21 cellular contexts compared by ENCODE assay signal in genomic region chr6:6784514-6785162, GRCh38.
"Had no signal": no experiment of that assay in that cellular context is flagged by ENCODE, and none has a peak within 500 bp of the region (broad histone marks: within the 10 kb centered on the region; RNA-seq: fewer than 3 reads in every experiment).

No MANE protein-coding gene starts in this region.

- DNase-seq: activated CD8-positive, alpha-beta memory T cell treated with anti-CD3 and anti-CD28 coated beads for 24 hours; activated CD8-positive, alpha-beta memory T cell treated with anti-CD3 and anti-CD28 coated beads, Interleukin-2, amount 50 U/mL, for 4 hours; activated T-cell treated with anti-CD3 and anti-CD28 coated beads, Interleukin-2, amount 50 U/mL, for 24 hours; effector CD8-positive, alpha-beta T cell; foreskin melanocyte; immature natural killer cell; left lung; mammary epithelial cell; naive thymus-derived CD8-positive, alpha-beta T cell; retina; stomach; T-helper 9 cell; trophoblast cell had no signal

- H3K4me1 ChIP-seq: ascending aorta had no signal

- H3K9me3 ChIP-seq: ascending aorta, left lung, stomach had no signal

- H3K9me3 Mint-ChIP-seq: activated naive CD4-positive, alpha-beta T cell treated with anti-CD3 and anti-CD28 coated beads, Interleukin-2, amount 50 U/mL, for 72 hours; activated T-cell treated with anti-CD3 and anti-CD28 coated beads, Interleukin-2, amount 50 U/mL, for 24 hours; activated T-helper 17 cell treated with anti-CD3 and anti-CD28 coated beads, Interleukin-2, amount 50 U/mL, for 72 hours; immature natural killer cell; naive thymus-derived CD8-positive, alpha-beta T cell; stimulated activated memory B cell treated with anti-CD40 and anti-IgM and Interleukin-4, amounts not matched to agents 10 μg/mL and 1 μg/mL and 100 μg/mL, for 72 hours had no signal

- H3K4me3 Mint-ChIP-seq: activated T-cell treated with anti-CD3 and anti-CD28 coated beads, Interleukin-2, amount 50 U/mL, for 24 hours; activated T-helper 17 cell treated with anti-CD3 and anti-CD28 coated beads, Interleukin-2, amount 50 U/mL, for 72 hours; immature natural killer cell; mesothelial cell of epicardium; naive thymus-derived CD8-positive, alpha-beta T cell; stimulated activated memory B cell treated with anti-CD40 and anti-IgM and Interleukin-4, amounts not matched to agents 10 μg/mL and 1 μg/mL and 100 μg/mL, for 72 hours had no signal

- H3K4me2 ChIP-seq: hepatocyte had no signal

- H3K36me3 Mint-ChIP-seq: activated naive CD4-positive, alpha-beta T cell treated with anti-CD3 and anti-CD28 coated beads, Interleukin-2, amount 50 U/mL, for 72 hours; immature natural killer cell; naive thymus-derived CD8-positive, alpha-beta T cell; stimulated activated memory B cell treated with anti-CD40 and anti-IgM and Interleukin-4, amounts not matched to agents 10 μg/mL and 1 μg/mL and 100 μg/mL, for 72 hours had no signal

- H2AFZ ChIP-seq: hepatocyte had no signal

- H3K4me1 Mint-ChIP-seq: activated T-helper 17 cell treated with anti-CD3 and anti-CD28 coated beads, Interleukin-2, amount 50 U/mL, for 72 hours; immature natural killer cell; stimulated activated memory B cell treated with anti-CD40 and anti-IgM and Interleukin-4, amounts not matched to agents 10 μg/mL and 1 μg/mL and 100 μg/mL, for 72 hours had no signal

- H3K27me3 ChIP-seq: ascending aorta, hepatocyte, left lung, stomach had no signal

- H3K27ac ChIP-seq: ascending aorta, hepatocyte, left lung, skin epidermis, stomach had no signal

- H3K27ac Mint-ChIP-seq: activated naive CD4-positive, alpha-beta T cell treated with anti-CD3 and anti-CD28 coated beads, Interleukin-2, amount 50 U/mL, for 72 hours; activated T-cell treated with anti-CD3 and anti-CD28 coated beads, Interleukin-2, amount 50 U/mL, for 24 hours; activated T-helper 17 cell treated with anti-CD3 and anti-CD28 coated beads, Interleukin-2, amount 50 U/mL, for 72 hours; immature natural killer cell; mesothelial cell of epicardium; progenitor cell of endocrine pancreas; stimulated activated memory B cell treated with anti-CD40 and anti-IgM and Interleukin-4, amounts not matched to agents 10 μg/mL and 1 μg/mL and 100 μg/mL, for 72 hours had no signal

- H3K36me3 ChIP-seq: ascending aorta, left lung, stomach had no signal

- ATAC-seq: activated naive CD4-positive, alpha-beta T cell treated with anti-CD3 and anti-CD28 coated beads, Interleukin-2, amount 50 U/mL, for 72 hours; activated T-helper 17 cell treated with anti-CD3 and anti-CD28 coated beads, Interleukin-2, amount 50 U/mL, for 72 hours; left lung; naive thymus-derived CD8-positive, alpha-beta T cell; stimulated activated memory B cell treated with anti-CD40 and anti-IgM and Interleukin-4, amounts not matched to agents 10 μg/mL and 1 μg/mL and 100 μg/mL, for 72 hours had no signal

- H3K4me3 ChIP-seq: ascending aorta, hepatocyte, left lung, skin epidermis, stomach had no signal

- H3K27me3 Mint-ChIP-seq: progenitor cell of endocrine pancreas had no signal

- H3K79me2 ChIP-seq: hepatocyte had no signal
